10 cellular contexts compared by ENCODE assay signal in the genomic region with DNA sequence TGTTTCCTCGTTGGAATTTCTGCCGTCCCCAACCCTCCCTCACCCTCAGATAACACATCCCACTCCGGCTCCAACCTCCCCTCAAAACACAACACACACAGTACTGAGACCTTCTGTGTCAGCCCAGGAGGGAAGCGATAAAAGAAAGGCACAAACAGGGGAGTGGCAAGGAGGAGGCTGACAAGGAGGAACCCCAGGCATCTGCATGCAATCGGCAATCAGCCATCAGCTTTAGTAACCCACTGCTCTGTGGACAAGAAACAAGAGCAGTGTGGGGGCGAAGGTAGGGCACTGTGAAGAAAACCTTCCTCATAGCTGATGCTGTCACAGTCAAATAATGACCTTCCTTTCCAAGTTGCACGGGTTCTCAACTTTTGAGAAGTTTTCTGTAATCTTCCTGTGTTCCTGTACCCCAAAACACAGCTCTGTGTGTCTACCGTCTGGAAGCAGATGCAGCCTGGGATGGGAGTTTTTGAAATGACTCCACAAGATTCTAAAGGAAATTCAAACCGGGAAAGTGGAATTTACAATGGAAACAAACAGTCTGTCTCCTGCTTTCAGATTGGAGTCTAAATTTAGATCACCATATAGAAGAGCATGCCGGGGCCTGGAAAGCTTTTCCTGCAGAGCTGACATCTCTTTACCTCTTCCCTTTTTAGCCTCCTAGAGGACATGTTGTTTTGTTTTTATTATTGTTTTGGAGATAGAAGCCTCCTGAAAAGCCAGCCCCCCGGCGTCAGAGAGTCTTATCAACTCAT. TPM values are rescaled to one million over a fixed set of nuclear protein-coding genes. Genes with fewer than 3 reads are reported as not detected.
DNase-seq lines count a peak whose midpoint lies in the region; ATAC-seq and TF ChIP-seq lines count a peak whose summit lies in the region.
"Had no signal": no experiment of that assay in that cellular context is flagged by ENCODE, and none has a peak within 500 bp of the region (broad histone marks: within the 10 kb centered on the region; RNA-seq: fewer than 3 reads in every experiment).

No MANE protein-coding gene starts in this region.

- DNase-seq in AG20443 (ENCODE audit: low spot score) (peak; percentile 24), UCSD-AML1 (lab: John Stamatoyannopoulos, UW; ENCODE audit: unreplicated experiment) (peak; percentile 33), foreskin fibroblast (peak; percentile 21 to 32), neural progenitor cell (ENCODE audit: low spot score) (no peak), NCI-H526 (lab: John Stamatoyannopoulos, UW) (no peak), middle frontal gyrus (ENCODE audit: extremely low spot score, low spot score) (no peak)
- DNase-seq in stimulated activated CD4-positive, alpha-beta T cell treated with anti-CD3 and anti-CD28 coated beads, Interleukin-4, amount 100 ng/mL, for 4 hours = no peak
- DNase-seq: activated T-cell treated with anti-CD3 and anti-CD28 coated beads, Interleukin-2, amount 50 U/mL, for 24 hours had no signal

- peak overlapping the region; percentile 63 for H3K27ac Mint-ChIP-seq in neural progenitor cell
- H3K27ac Mint-ChIP-seq: activated T-cell treated with anti-CD3 and anti-CD28 coated beads, Interleukin-2, amount 50 U/mL, for 24 hours; IgD-negative memory B cell had no signal

- peaks cover 40% of the 10 kb centered on the region for H3K4me1 Mint-ChIP-seq in neural progenitor cell

- H3K27me3 Mint-ChIP-seq in neural progenitor cell (ENCODE audit: insufficient read depth, low read depth) = peaks cover 5% of the 10 kb centered on the region
- H3K27me3 Mint-ChIP-seq: activated T-cell treated with anti-CD3 and anti-CD28 coated beads, Interleukin-2, amount 50 U/mL, for 24 hours had no signal

- H3K4me3 Mint-ChIP-seq in neural progenitor cell = no peak overlapping the region
- H3K4me3 Mint-ChIP-seq: activated T-cell treated with anti-CD3 and anti-CD28 coated beads, Interleukin-2, amount 50 U/mL, for 24 hours; IgD-negative memory B cell had no signal

- H3K4me2 ChIP-seq in neural progenitor cell = peak overlapping the region; percentile 12

- H3K4me3 ChIP-seq in foreskin fibroblast (ENCODE audit: low read depth in 1 of 2, low read length in 2 of 2) (no peak overlapping the region), neural progenitor cell (no peak overlapping the region)

- no peaks in the 10 kb centered on the region for H3K9me3 ChIP-seq in neural progenitor cell (ENCODE audit: low read depth)

- no peak overlapping the region for H3K9ac ChIP-seq in neural progenitor cell

- H3K36me3 ChIP-seq in neural progenitor cell = no peaks in the 10 kb centered on the region

- H3K27ac ChIP-seq in neural progenitor cell = no peak overlapping the region

- peaks cover 22% of the 10 kb centered on the region for H3K4me1 ChIP-seq in neural progenitor cell

- H3K27me3 ChIP-seq in neural progenitor cell = no peaks in the 10 kb centered on the region

- peak overlapping the region; percentile 95 for H2AFZ ChIP-seq in neural progenitor cell (replicated peaks)

- TF ChIP-seq CTCF in foreskin fibroblast (IDR thresholded peaks at IDR 0.05; ENCODE audit: low read depth, low read length) (no peak), neural progenitor cell (IDR thresholded peaks at IDR 0.05) (no peak)

- H3K79me2 ChIP-seq in neural progenitor cell (ENCODE audit: low read depth) = no peaks in the 10 kb centered on the region

- H3K36me3 Mint-ChIP-seq in neural progenitor cell = no peaks in the 10 kb centered on the region

- ATAC-seq in GM18907 (IDR thresholded peaks at IDR 0.05; ENCODE audit: unreplicated experiment) = no peak

- peaks cover 15% of the 10 kb centered on the region for H3F3A ChIP-seq in neural progenitor cell (ENCODE audit: low read depth)

- no peaks in the 10 kb centered on the region for H4K20me1 ChIP-seq in neural progenitor cell (ENCODE audit: low read depth)

- no peaks in the 10 kb centered on the region for H3K9me3 Mint-ChIP-seq in neural progenitor cell
- H3K9me3 Mint-ChIP-seq: activated T-cell treated with anti-CD3 and anti-CD28 coated beads, Interleukin-2, amount 50 U/mL, for 24 hours had no signal

RNA-seq across cellular contexts. Expression of gene LPIN2, which starts 16.4 kb away (rescaled TPM):
- 32.1 and 35.5 TPM in 2 replicates for total RNA-seq in neural progenitor cell (ENCODE audit: low replicate concordance)

Comparison
In these comparisons a context has a peak if more than half of its experiments do, and no peak if none do; other contexts are left out.
1. DNase-seq: peak in AG20443 (single experiment), UCSD-AML1 (single experiment) and foreskin fibroblast (2 of 2); none in neural progenitor cell (single experiment), stimulated activated CD4-positive, alpha-beta T cell treated with anti-CD3 and anti-CD28 coated beads, Interleukin-4, amount 100 ng/mL, for 4 hours (0 of 2), NCI-H526 (0 of 2) and middle frontal gyrus (single experiment).